In the genomic region with DNA sequence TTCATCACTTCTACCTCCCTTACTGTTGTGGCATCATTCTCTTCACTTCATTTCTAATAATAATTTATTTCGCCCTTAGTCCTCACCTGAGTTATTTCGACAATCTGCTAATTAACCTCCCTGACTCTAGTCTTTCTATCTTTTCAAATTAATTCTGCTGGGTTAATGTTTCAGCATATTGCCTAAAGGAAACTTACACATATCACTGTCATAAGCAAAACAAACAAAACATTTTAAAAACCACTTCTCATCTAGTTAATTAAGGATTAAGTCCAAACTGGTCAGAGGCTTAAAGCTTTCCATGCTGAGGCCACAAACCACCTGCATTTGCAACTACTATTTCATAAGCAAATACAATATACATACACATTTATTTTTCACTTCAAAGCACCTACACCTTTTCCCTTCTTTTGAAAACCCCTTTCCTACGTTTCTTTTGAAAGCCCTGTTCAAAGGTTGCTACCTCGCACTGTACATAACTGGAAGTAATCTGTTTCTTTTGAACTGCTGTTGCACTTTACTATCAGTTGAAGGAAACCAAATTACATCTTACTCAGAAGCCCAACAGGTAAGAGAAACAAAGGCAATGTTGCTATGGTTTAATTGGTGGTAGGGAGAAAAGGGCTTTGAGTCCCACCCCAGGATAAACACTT, we compare ENCODE assay signal across 16 cellular contexts. TPM values are rescaled to one million over a fixed set of nuclear protein-coding genes. Genes with fewer than 3 reads are reported as not detected.
DNase-seq lines count a peak whose midpoint lies in the region; ATAC-seq, FAIRE-seq and TF ChIP-seq lines count a peak whose summit lies in the region.
"Had no signal": no experiment of that assay in that cellular context is flagged by ENCODE, and none has a peak within 500 bp of the region (broad histone marks: within the 10 kb centered on the region; RNA-seq: fewer than 3 reads in every experiment).

No MANE protein-coding gene starts in this region.

- POLR2A ChIA-PET in HEK293 (lab: Yijun Ruan, JAX) = no interaction called here
- POLR2A ChIA-PET in GM12878 (lab: Charles Lee) = no interaction called here

- H3K4me2 ChIP-seq in GM12878 (ENCODE audit: control insufficient read depth, insufficient read depth) = no peak overlapping the region
- H3K4me2 ChIP-seq: BLaER1 had no signal

- BruUV-seq in GM12878 (replicated peaks; lab: Mats Ljungman, UMichigan) = TSS peak; percentile 10

- no peak for TF ChIP-seq EP300 in GM12878 (IDR thresholded peaks at IDR 0.05; ENCODE audit: borderline replicate concordance in 1 of 2, control insufficient read depth in 1 of 2, low read depth in 2 of 2, low read length in 2 of 2)
- TF ChIP-seq EP300 in sigmoid colon (IDR thresholded peaks at IDR 0.05) = no peak

- H3K36me3 Mint-ChIP-seq in CD4-positive, CD25-positive, alpha-beta regulatory T cell = peaks cover 29% of the 10 kb centered on the region

- peaks cover 50 to 84% (median 59%) of the 10 kb centered on the region in 4 donors for H3K4me1 Mint-ChIP-seq in CD4-positive, CD25-positive, alpha-beta regulatory T cell

- H3K4me1 ChIP-seq in CD4-positive, CD25-positive, alpha-beta regulatory T cell (ENCODE audit: control insufficient read depth, insufficient read depth, low read length, poor library complexity, severe bottlenecking) = peaks cover 17% of the 10 kb centered on the region
- peaks cover 10% of the 10 kb centered on the region for H3K4me1 ChIP-seq in HEK293 (ENCODE audit: control insufficient read depth, insufficient read depth, low read length)
- H3K4me1 ChIP-seq in GM12878 (ENCODE audit: control insufficient read depth, insufficient read depth, low read length) = no peaks in the 10 kb centered on the region
- peaks cover 0 to 37% (median 27%) of the 10 kb centered on the region in 4 donors for H3K4me1 ChIP-seq in sigmoid colon
- H3K4me1 ChIP-seq: BLaER1 had no signal

- no peak overlapping the region for H3K4me3 ChIP-seq in CD4-positive, CD25-positive, alpha-beta regulatory T cell (ENCODE audit: low read depth, low read length)
- no peak overlapping the region for H3K4me3 ChIP-seq in HEK293 (ENCODE audit: low read depth, low read length)
- H3K4me3 ChIP-seq in GM12878 = no peak overlapping the region
- H3K4me3 ChIP-seq in sigmoid colon = no peak overlapping the region
- H3K4me3 ChIP-seq: BLaER1, HAP-1 had no signal

- RAD21 ChIA-PET in GM12878 (lab: Charles Lee; ENCODE audit: unreplicated experiment) = no interaction called here

- H3K27ac ChIP-seq in CD4-positive, CD25-positive, alpha-beta regulatory T cell (ENCODE audit: insufficient read depth, low read length, poor library complexity, severe bottlenecking) = no peak overlapping the region
- no peak overlapping the region for H3K27ac ChIP-seq in HEK293 (ENCODE audit: extremely low read depth, low read depth, low read length)
- H3K27ac ChIP-seq in GM12878 (ENCODE audit: control insufficient read depth, insufficient read depth) = no peak overlapping the region
- no peak overlapping the region for H3K27ac ChIP-seq in sigmoid colon
- H3K27ac ChIP-seq: 22Rv1, BLaER1, HL-60 had no signal

- TF ChIP-seq CTCF in HEK293 (tag by site-specific recombination; IDR thresholded peaks at IDR 0.05) = no peak
- no peak for TF ChIP-seq CTCF in GM12878 (IDR thresholded peaks at IDR 0.05 in 2 of 3, conservative IDR thresholded peaks at IDR 0.05 in 1 of 3; ENCODE audit: control insufficient read depth in 2 of 3, extremely low read depth in 1 of 3, insufficient read depth in 1 of 3, low read depth in 3 of 3, low read length in 3 of 3)
- TF ChIP-seq CTCF in sigmoid colon (IDR thresholded peaks at IDR 0.05) = no peak

- DNase-seq in NCI-H1417 (lab: John Stamatoyannopoulos, UW) (peak in 2 of 3 experiments; percentile 13 to 62), NCI-H1417 treated with DMSO at 0.1 percent for 48 hours (lab: John Stamatoyannopoulos, UW) (no peak), GM12878 (ENCODE audit: low read depth, low spot score) (no peak), sigmoid colon (no peak)
- no peak for DNase-seq in CD4-positive, CD25-positive, alpha-beta regulatory T cell
- DNase-seq: DMS79, GOT3, HFFc6 had no signal

- no peaks in the 10 kb centered on the region for H4K20me1 ChIP-seq in GM12878 (ENCODE audit: control insufficient read depth, insufficient read depth)

- no peaks in the 10 kb centered on the region for H3K27me3 Mint-ChIP-seq in CD4-positive, CD25-positive, alpha-beta regulatory T cell

- no peak overlapping the region for H2AFZ ChIP-seq in GM12878 (ENCODE audit: control insufficient read depth, low read depth, low read length)

- in situ Hi-C loops in GM12878 (cut with MboI) = no loop called here

- CTCF ChIA-PET in HEK293 (lab: Yijun Ruan, JAX) (no interaction called here), GM12878 (lab: Yijun Ruan, JAX) (no interaction called here)

- no peak for TF ChIP-seq RAD21 in GM12878 (IDR thresholded peaks at IDR 0.05; ENCODE audit: insufficient read depth, low read depth, low read length)

- SMC1A ChIA-PET in GM12878 (lab: Charles Lee; ENCODE audit: uncharacterized antibody, unreplicated experiment) = no interaction called here

- ATAC-seq in CD4-positive, CD25-positive, alpha-beta regulatory T cell (ENCODE audit: low read depth in 2 of 2) = no peak
- ATAC-seq in GM12878 = no peak
- ATAC-seq in GM21717 (IDR thresholded peaks at IDR 0.05; ENCODE audit: unreplicated experiment) = no peak
- no peak for ATAC-seq in HG03159 (IDR thresholded peaks at IDR 0.05; ENCODE audit: unreplicated experiment)

- peak overlapping the region in 2 of 3 donors; percentile 34 to 58 for H3K27ac Mint-ChIP-seq in CD4-positive, CD25-positive, alpha-beta regulatory T cell
- H3K27ac Mint-ChIP-seq: HFFc6 had no signal

- H3K9me3 ChIP-seq in CD4-positive, CD25-positive, alpha-beta regulatory T cell (ENCODE audit: control insufficient read depth in 2 of 2, low read length in 2 of 2) = no peaks in the 10 kb centered on the region
- H3K9me3 ChIP-seq in HEK293 (ENCODE audit: control insufficient read depth, insufficient read depth, low read depth, low read length) (no peaks in the 10 kb centered on the region), GM12878 (replicated peaks; ENCODE audit: control insufficient read depth, insufficient read depth, low read length) (no peaks in the 10 kb centered on the region; the same call in 2 of the 3 replicates), sigmoid colon (no peaks in the 10 kb centered on the region)
- H3K9me3 ChIP-seq: HAP-1 had no signal

- H3K36me3 ChIP-seq in CD4-positive, CD25-positive, alpha-beta regulatory T cell (ENCODE audit: control insufficient read depth, insufficient read depth, low read length) = peaks cover 3% of the 10 kb centered on the region
- peaks cover 0 to 7% of the 10 kb centered on the region in 2 experiments; a peak in 1 of 3 replicates for H3K36me3 ChIP-seq in HEK293 (ENCODE audit: control insufficient read depth in 2 of 2, insufficient read depth in 1 of 2, low read length in 2 of 2)
- no peaks in the 10 kb centered on the region; a peak in 1 of 4 replicates for H3K36me3 ChIP-seq in GM12878 (ENCODE audit: control insufficient read depth in 2 of 2, insufficient read depth in 2 of 2, low read length in 1 of 2)
- H3K36me3 ChIP-seq in sigmoid colon = peaks cover 0 to 5% (median 0%) of the 10 kb centered on the region in 4 donors
- H3K36me3 ChIP-seq: HAP-1 had no signal

- 94% methylated on average over 4 of the region's 4 CpGs for WGBS in GM12878 (ENCODE audit: insufficient coverage, insufficient replicate concordance, low lambda C conversion rate, missing lambda C conversion rate)
- 73 to 82% methylated on average over 4 of the region's 4 CpGs for WGBS in sigmoid colon, 2 donors

- H3K9ac ChIP-seq in GM12878 (ENCODE audit: control insufficient read depth, insufficient read depth, low read length) = no peak overlapping the region
- H3K9ac ChIP-seq: BLaER1 had no signal

- H3K79me2 ChIP-seq in GM12878 (ENCODE audit: control insufficient read depth, insufficient read depth, low read length) = peaks cover 40% of the 10 kb centered on the region

- no peaks in the 10 kb centered on the region for H3K9me3 Mint-ChIP-seq in CD4-positive, CD25-positive, alpha-beta regulatory T cell
- H3K9me3 Mint-ChIP-seq: HFFc6 had no signal

- no peaks in the 10 kb centered on the region for H3K27me3 ChIP-seq in CD4-positive, CD25-positive, alpha-beta regulatory T cell (ENCODE audit: control insufficient read depth, insufficient read depth, low read length)
- no peaks in the 10 kb centered on the region for H3K27me3 ChIP-seq in GM12878 (replicated peaks in 1 of 2; ENCODE audit: control insufficient read depth in 2 of 2, insufficient read depth in 2 of 2, low read length in 1 of 2)
- no peaks in the 10 kb centered on the region for H3K27me3 ChIP-seq in sigmoid colon
- H3K27me3 ChIP-seq: BLaER1 had no signal

- intact Hi-C loops in GM12878 (cut with micrococcal nuclease; ENCODE audit: unreplicated experiment) = no loop called here
- intact Hi-C loops in sigmoid colon (cut with DNase I) = no loop called here

- H3K4me3 Mint-ChIP-seq in CD4-positive, CD25-positive, alpha-beta regulatory T cell = no peak overlapping the region
- H3K4me3 Mint-ChIP-seq: HFFc6 had no signal

- no peak for TF ChIP-seq POLR2A in GM12878 (IDR thresholded peaks at IDR 0.05; ENCODE audit: low read depth, low read length)
- no peak for TF ChIP-seq POLR2A in sigmoid colon (IDR thresholded peaks at IDR 0.05)

- no peak for FAIRE-seq in GM12878 (lab: Jason Lieb, UNC)
- FAIRE-seq: GM12891 had no signal

TF ChIP-seq in HEK293, 187 proteins besides CTCF, POLR2A, EP300 and RAD21 (continues in another document):
- no peak for TF ChIP-seq ZIC2 (tag by site-specific recombination; IDR thresholded peaks at IDR 0.05)

TF ChIP-seq in GM12878, 131 proteins besides CTCF, POLR2A, EP300 and RAD21 (continues in another document):
- TF ChIP-seq JUNB (IDR thresholded peaks at IDR 0.05) = no peak

RNA-seq across cellular contexts. Expression of gene SEM1, which starts 10.3 kb away (rescaled TPM):
- 20.4 TPM for total RNA-seq in CD4-positive, CD25-positive, alpha-beta regulatory T cell
- 100 to 1,000 TPM; 128 to 202 (median 150) TPM for polyA plus RNA-seq in CD4-positive, CD25-positive, alpha-beta regulatory T cell
- 44.7 and 47.1 TPM in 2 replicates for total RNA-seq in GM12878 (2013; cell fraction: nucleolus; rRNA removed)
- total RNA-seq in GM12878 (2014; rRNA removed) (89.2 and 160 TPM in 2 replicates), GM12878 (2014; rRNA removed; fragmentation: Illumina TruSeq; extraction: Trizol) (297 and 320 TPM in 2 replicates), GM12878 (2021) (40.2 and 44.6 TPM in 2 replicates), sigmoid colon (10 to 100 TPM; 16.3 to 37.0 (median 25.9) TPM)
- polyA plus RNA-seq in GM12878 (2011; ENCODE audit: low read depth) = 62.0 TPM
- polyA plus RNA-seq in GM12878 (2011; rRNA removed) (116 and 158 TPM in 2 replicates), GM12878 (2014; fragmentation: Illumina TruSeq; extraction: Trizol) (153 and 157 TPM in 2 replicates), GM12878 (2014; fragmentation: Nextera tagmentation; extraction: Ambion mirVana) (100 to 1,000 TPM; 504 to 606 TPM), GM12878 (2014; rRNA removed) (322 and 425 TPM in 2 replicates), GM12878 (2016; fragmentation: Nextera tagmentation; extraction: Ambion mirVana) (100 to 1,000 TPM; 414 to 426 TPM), sigmoid colon (100 to 1,000 TPM in 1 of 3 donors, 10 to 100 TPM in 2; 86.2 to 102 (median 87.1) TPM)
- 10.8 and 27.4 TPM in 2 replicates for polyA plus RNA-seq in GM12878 (2011; cell fraction: cytosol; rRNA removed)
- 38.3 and 82.1 TPM in 2 replicates for polyA plus RNA-seq in GM12878 (2011; cell fraction: nucleus; rRNA removed)
- polyA plus RNA-seq in GM12878 (2012) = 110 and 285 TPM in 2 replicates
- 22.3 and 24.7 TPM in 2 replicates for polyA minus RNA-seq in GM12878 (2011; rRNA and poly(A)+ RNA removed)
- 7.8 and 19.5 TPM in 2 replicates for polyA minus RNA-seq in GM12878 (2011; cell fraction: cytosol; rRNA and poly(A)+ RNA removed)
- 15.2 and 27.6 TPM in 2 replicates for polyA minus RNA-seq in GM12878 (2011; cell fraction: nucleus; rRNA and poly(A)+ RNA removed)

Comparison
In these comparisons a context has a peak if more than half of its experiments do, and no peak if none do; other contexts are left out.
1. DNase-seq: peak in NCI-H1417 (2 of 3); none in NCI-H1417 treated with DMSO at 0.1 percent for 48 hours (single experiment), CD4-positive, CD25-positive, alpha-beta regulatory T cell (0 of 3), GM12878 (single experiment) and sigmoid colon (single experiment).